14 cellular contexts compared by ENCODE assay signal in genomic region chr11:11381471-11382100, GRCh38. TPM values are rescaled to one million over a fixed set of nuclear protein-coding genes. Genes with fewer than 3 reads are reported as not detected.
DNase-seq lines count a peak whose midpoint lies in the region; ATAC-seq lines count a peak whose summit lies in the region.
"Had no signal": no experiment of that assay in that cellular context is flagged by ENCODE, and none has a peak within 500 bp of the region (broad histone marks: within the 10 kb centered on the region; RNA-seq: fewer than 3 reads in every experiment).

No MANE protein-coding gene starts in this region.

- DNase-seq in DMS53 (lab: John Stamatoyannopoulos, UW): peak; percentile 20
- DNase-seq in DMS53 treated with DMSO at 0.1 percent for 48 hours (lab: John Stamatoyannopoulos, UW; ENCODE audit: unreplicated experiment): no peak
- peak; percentile 15 to 69 for DNase-seq in dermis microvascular lymphatic vessel endothelial cell (ENCODE audit: low read depth in 2 of 2)
- DNase-seq in islet precursor cell: peak; percentile 43
- DNase-seq in cerebellum (ENCODE audit: low spot score): no peak
- DNase-seq in NCI-H2196 (lab: John Stamatoyannopoulos, UW; ENCODE audit: unreplicated experiment): no peak
- DNase-seq in cortex of kidney (lab: John Stamatoyannopoulos, UW): no peak
- DNase-seq: CD4-positive, CD25-positive, alpha-beta regulatory T cell; DND-41; GDM1; GOT3; H9; IMR-90 had no signal

- ATAC-seq in HG03378 (IDR thresholded peaks at IDR 0.05; ENCODE audit: unreplicated experiment): no peak

RNA-seq across cellular contexts. Expression of gene CSNK2A3, which starts 28.5 kb away (rescaled TPM):
- total RNA-seq in dermis microvascular lymphatic vessel endothelial cell (2.1 and 3.3 TPM in 2 replicates), cerebellum (6.2 TPM)
- total RNA-seq: CD4-positive, CD25-positive, alpha-beta regulatory T cell had no signal

Comparison
In these comparisons a context has a peak if more than half of its experiments do, and no peak if none do; other contexts are left out.
1. DNase-seq: peak in DMS53 (single experiment), dermis microvascular lymphatic vessel endothelial cell (2 of 2) and islet precursor cell (single experiment); none in DMS53 treated with DMSO at 0.1 percent for 48 hours (single experiment), cerebellum (single experiment), NCI-H2196 (single experiment) and cortex of kidney (single experiment).